Comparison of ENCODE assay signal across 8 cellular contexts in genomic region chr5:181261320-181262085, GRCh38. TPM values are rescaled to one million over a fixed set of nuclear protein-coding genes. Genes with fewer than 3 reads are reported as not detected.
DNase-seq lines count a peak whose midpoint lies in the region; ATAC-seq and TF ChIP-seq lines count a peak whose summit lies in the region.

No MANE protein-coding gene starts in this region.

- H3K36me3 Mint-ChIP-seq in activated CD8-positive, alpha-beta T cell treated with anti-CD3 and anti-CD28 coated beads, Interleukin-2, amount 10 ng/mL, durations not matched to agents 7 days and 5 days (ENCODE audit: low read depth) = peaks cover 34% of the 10 kb centered on the region
- H3K36me3 Mint-ChIP-seq in naive B cell = peaks cover 0 to 7% of the 10 kb centered on the region in 2 donors
- peaks cover 26% of the 10 kb centered on the region for H3K36me3 Mint-ChIP-seq in stimulated activated naive CD8-positive, alpha-beta T cell treated with anti-CD3 and anti-CD28 coated beads, Interleukin-15, Interleukin-2, amounts not matched to agents 100 ng/mL and 50 ng/mL, for 24 hours (ENCODE audit: low read depth)

- peak; percentile 61 for ATAC-seq in GM19438 (IDR thresholded peaks at IDR 0.05; ENCODE audit: low read depth, unreplicated experiment)
- peak; percentile 56 for ATAC-seq in HG03571 (IDR thresholded peaks at IDR 0.05; ENCODE audit: unreplicated experiment)
- ATAC-seq in activated CD8-positive, alpha-beta T cell treated with anti-CD3 and anti-CD28 coated beads, Interleukin-2, amount 10 ng/mL, durations not matched to agents 7 days and 5 days = peak; percentile 63
- peak; percentile 62 to 63 for ATAC-seq in naive B cell (ENCODE audit: low read depth in 2 of 2)

- TF ChIP-seq CTCF in AG10803 (conservative IDR thresholded peaks at IDR 0.05; ENCODE audit: low read length) (no peak), epithelial cell of proximal tubule (conservative IDR thresholded peaks at IDR 0.05; ENCODE audit: low read depth, low read length) (no peak)

- peak overlapping the region; percentile 93 for H3K4me3 Mint-ChIP-seq in activated CD8-positive, alpha-beta T cell treated with anti-CD3 and anti-CD28 coated beads, Interleukin-2, amount 10 ng/mL, durations not matched to agents 7 days and 5 days
- H3K4me3 Mint-ChIP-seq in naive B cell = peak overlapping the region; percentile 93 to 99 (median 98)
- peak overlapping the region; percentile 96 for H3K4me3 Mint-ChIP-seq in stimulated activated naive CD8-positive, alpha-beta T cell treated with anti-CD3 and anti-CD28 coated beads, Interleukin-15, Interleukin-2, amounts not matched to agents 100 ng/mL and 50 ng/mL, for 24 hours

- peak; percentile 71 for DNase-seq in AG10803 (ENCODE audit: low read depth)
- peak; percentile 83 for DNase-seq in activated CD8-positive, alpha-beta T cell treated with anti-CD3 and anti-CD28 coated beads, Interleukin-2, amount 10 ng/mL, durations not matched to agents 7 days and 5 days
- no peak for DNase-seq in epithelial cell of proximal tubule (ENCODE audit: low read depth)
- peak; percentile 80 for DNase-seq in naive B cell
- DNase-seq in NCI-H524 treated with DMSO at 0.1 percent for 48 hours (lab: John Stamatoyannopoulos, UW) = no peak

- POLR2A ChIA-PET in activated CD8-positive, alpha-beta T cell treated with anti-CD3 and anti-CD28 coated beads, Interleukin-2, amount 10 ng/mL, durations not matched to agents 7 days and 5 days (lab: Charles Lee) = interaction anchor here (0.6 to 5.0 kb wide), 18 partner anchors 10 to 458 kb away, joined by 3 to 86 read pairs (median 8); partner anchors contain the start of genes RACK1, TRIM41 and TRIM7

- no peaks in the 10 kb centered on the region for H3K27me3 Mint-ChIP-seq in activated CD8-positive, alpha-beta T cell treated with anti-CD3 and anti-CD28 coated beads, Interleukin-2, amount 10 ng/mL, durations not matched to agents 7 days and 5 days (ENCODE audit: low read depth)
- H3K27me3 Mint-ChIP-seq in naive B cell = no peaks in the 10 kb centered on the region
- no peaks in the 10 kb centered on the region for H3K27me3 Mint-ChIP-seq in stimulated activated naive CD8-positive, alpha-beta T cell treated with anti-CD3 and anti-CD28 coated beads, Interleukin-15, Interleukin-2, amounts not matched to agents 100 ng/mL and 50 ng/mL, for 24 hours

- CTCF ChIA-PET in activated CD8-positive, alpha-beta T cell treated with anti-CD3 and anti-CD28 coated beads, Interleukin-2, amount 10 ng/mL, durations not matched to agents 7 days and 5 days (lab: Charles Lee) = interaction anchor here (0.8 to 2.6 kb wide), 6 partner anchors 11 to 77 kb away, joined by 3 to 16 read pairs (median 4); no protein-coding TSS in a partner anchor

- peaks cover 28% of the 10 kb centered on the region for H3K4me1 Mint-ChIP-seq in activated CD8-positive, alpha-beta T cell treated with anti-CD3 and anti-CD28 coated beads, Interleukin-2, amount 10 ng/mL, durations not matched to agents 7 days and 5 days (ENCODE audit: low read depth)
- peaks cover 38 to 48% (median 41%) of the 10 kb centered on the region in 3 donors for H3K4me1 Mint-ChIP-seq in naive B cell
- peaks cover 41% of the 10 kb centered on the region for H3K4me1 Mint-ChIP-seq in stimulated activated naive CD8-positive, alpha-beta T cell treated with anti-CD3 and anti-CD28 coated beads, Interleukin-15, Interleukin-2, amounts not matched to agents 100 ng/mL and 50 ng/mL, for 24 hours (ENCODE audit: low read depth)

- peak overlapping the region; percentile 99 for H3K4me3 ChIP-seq in AG10803 (ENCODE audit: low read length)
- peak overlapping the region; percentile 97 for H3K4me3 ChIP-seq in epithelial cell of proximal tubule (ENCODE audit: low read depth, low read length)

- H3K27ac Mint-ChIP-seq in activated CD8-positive, alpha-beta T cell treated with anti-CD3 and anti-CD28 coated beads, Interleukin-2, amount 10 ng/mL, durations not matched to agents 7 days and 5 days = peak overlapping the region; percentile 96
- peak overlapping the region; percentile 89 to 99 (median 96) for H3K27ac Mint-ChIP-seq in naive B cell
- H3K27ac Mint-ChIP-seq in stimulated activated naive CD8-positive, alpha-beta T cell treated with anti-CD3 and anti-CD28 coated beads, Interleukin-15, Interleukin-2, amounts not matched to agents 100 ng/mL and 50 ng/mL, for 24 hours = peak overlapping the region; percentile 93

- H3K9me3 Mint-ChIP-seq in activated CD8-positive, alpha-beta T cell treated with anti-CD3 and anti-CD28 coated beads, Interleukin-2, amount 10 ng/mL, durations not matched to agents 7 days and 5 days (ENCODE audit: insufficient read depth) = no peaks in the 10 kb centered on the region
- H3K9me3 Mint-ChIP-seq in naive B cell = no peaks in the 10 kb centered on the region
- no peaks in the 10 kb centered on the region for H3K9me3 Mint-ChIP-seq in stimulated activated naive CD8-positive, alpha-beta T cell treated with anti-CD3 and anti-CD28 coated beads, Interleukin-15, Interleukin-2, amounts not matched to agents 100 ng/mL and 50 ng/mL, for 24 hours

RNA-seq across cellular contexts. Expression of gene TRIM52, which starts 0.6 kb away (rescaled TPM):
- total RNA-seq in activated CD8-positive, alpha-beta T cell treated with anti-CD3 and anti-CD28 coated beads, Interleukin-2, amount 10 ng/mL, durations not matched to agents 7 days and 5 days = 10 to 100 TPM; 22.4 to 23.2 TPM
- 1.6 and 3.5 TPM in 2 replicates for total RNA-seq in epithelial cell of proximal tubule
- 10 to 100 TPM in 5 of 6 donors, 1 to 10 TPM in 1; 6.4 to 35.1 (median 27.7) TPM for polyA plus RNA-seq in naive B cell (ENCODE audit: low read depth in 6 of 6)

RNA-seq across cellular contexts. Expression of gene RACK1, which starts 17.8 kb away (rescaled TPM):
- 1,000 to 10,000 TPM; 1,796 to 1,942 TPM for total RNA-seq in activated CD8-positive, alpha-beta T cell treated with anti-CD3 and anti-CD28 coated beads, Interleukin-2, amount 10 ng/mL, durations not matched to agents 7 days and 5 days
- total RNA-seq in epithelial cell of proximal tubule = 2,747 and 3,067 TPM in 2 replicates
- 1,000 to 10,000 TPM; 2,383 to 2,887 (median 2,526) TPM for polyA plus RNA-seq in naive B cell (ENCODE audit: low read depth in 6 of 6)

RNA-seq across cellular contexts. Expression of gene TRIM41, which starts 38.4 kb away (rescaled TPM):
- total RNA-seq in activated CD8-positive, alpha-beta T cell treated with anti-CD3 and anti-CD28 coated beads, Interleukin-2, amount 10 ng/mL, durations not matched to agents 7 days and 5 days = 10 to 100 TPM; 40.0 to 44.7 TPM
- total RNA-seq in epithelial cell of proximal tubule = 10.6 and 12.4 TPM in 2 replicates
- polyA plus RNA-seq in naive B cell (ENCODE audit: low read depth in 6 of 6) = 1 to 10 TPM in 3 of 6 donors, under 1 TPM in 3; 0.40 to 1.6 (median 1.0) TPM

RNA-seq across cellular contexts. Expression of gene TRIM7, which starts 56.5 kb away (rescaled TPM):
- total RNA-seq in activated CD8-positive, alpha-beta T cell treated with anti-CD3 and anti-CD28 coated beads, Interleukin-2, amount 10 ng/mL, durations not matched to agents 7 days and 5 days = 1 to 10 TPM; 1.1 to 1.5 TPM
- total RNA-seq in epithelial cell of proximal tubule = 2.7 and 14.6 TPM in 2 replicates
- under 1 TPM in 3 of 6 donors, not detected in 3; 0.09 to 0.27 (median 0.24) TPM for polyA plus RNA-seq in naive B cell (ENCODE audit: low read depth in 6 of 6)

Comparison
In these comparisons a context has a peak if more than half of its experiments do, and no peak if none do; other contexts are left out.
1. DNase-seq: peak in AG10803 (single experiment), activated CD8-positive, alpha-beta T cell treated with anti-CD3 and anti-CD28 coated beads, Interleukin-2, amount 10 ng/mL, durations not matched to agents 7 days and 5 days (single experiment) and naive B cell (single experiment); none in epithelial cell of proximal tubule (single experiment) and NCI-H524 treated with DMSO at 0.1 percent for 48 hours (single experiment).
2. Peak in every context shown above with its lines, with median percentiles within 50 percentile points of each other: ATAC-seq, H3K27ac Mint-ChIP-seq and H3K4me3 Mint-ChIP-seq.